ENCODE assay signal across 34 cellular contexts in the genomic region with DNA sequence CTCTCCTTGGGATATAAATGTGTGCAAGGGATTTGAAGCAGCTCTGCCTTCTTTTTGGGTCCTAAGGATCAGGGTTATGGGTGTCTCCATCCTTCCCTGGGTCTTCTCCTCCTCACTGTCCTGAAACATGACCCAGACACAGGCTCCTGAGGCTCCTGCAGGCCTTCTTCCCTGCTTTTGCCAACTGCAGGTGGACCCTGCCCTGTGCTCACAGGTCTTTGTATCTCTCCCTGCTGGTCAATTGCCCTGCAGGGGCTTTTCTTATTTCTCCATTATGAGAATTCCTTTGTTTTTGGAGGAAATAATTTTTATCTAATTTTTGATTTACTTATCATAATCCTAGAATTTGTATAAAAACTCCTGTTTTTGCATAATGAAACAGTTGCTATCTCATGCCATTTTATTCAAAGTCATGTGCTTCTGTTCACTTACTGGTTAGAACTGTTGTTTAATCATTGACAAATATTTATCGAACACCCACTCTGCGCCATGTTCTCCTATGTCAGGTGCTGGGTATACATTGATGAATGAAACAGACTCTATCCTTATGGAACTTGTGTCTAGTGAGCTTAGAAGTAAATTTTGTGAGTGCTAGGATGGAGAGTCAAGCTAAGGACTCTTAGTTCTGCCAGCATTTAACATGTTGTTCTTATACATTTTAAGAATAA.
"Had no signal": no experiment of that assay in that cellular context is flagged by ENCODE, and none has a peak within 500 bp of the region (broad histone marks: within the 10 kb centered on the region; RNA-seq: fewer than 3 reads in every experiment).

No MANE protein-coding gene starts in this region.

- FAIRE-seq: astrocyte, TTC549 had no signal

- H3K4me1 ChIP-seq: adrenal gland, body of pancreas, breast epithelium had no signal

- H3K9me3 ChIP-seq: adrenal gland, body of pancreas, breast epithelium had no signal

- H3K36me3 ChIP-seq: adrenal gland, brain microvascular endothelial cell, breast epithelium had no signal

- H3K4me3 ChIP-seq: adrenal gland, body of pancreas, breast epithelium had no signal

- H3K27ac ChIP-seq: adrenal gland, body of pancreas, brain microvascular endothelial cell, breast epithelium, VCaP had no signal

- DNase-seq: activated B cell treated with CpG ODN at 0.5 μM for 24 hours; activated CD4-positive, alpha-beta memory T cell treated with anti-CD3 and anti-CD28 coated beads for 36 hours; activated CD4-positive, alpha-beta T cell treated with anti-CD3 and anti-CD28 coated beads for 4 hours; activated CD4-positive, alpha-beta T cell treated with anti-CD3 and anti-CD28 coated beads, Interleukin-2, amount 10 ng/mL, durations not matched to agents 24 days and 14 days; activated CD4-positive, alpha-beta T cell treated with anti-CD3 and anti-CD28 coated beads, Interleukin-2, amount 50 U/mL, for 1 hour; activated CD4-positive, alpha-beta T cell treated with anti-CD3 and anti-CD28 coated beads, Interleukin-2, amount 50 U/mL, for 4 hours; activated CD4-positive, CD25-positive, alpha-beta regulatory T cell treated with anti-CD3 and anti-CD28 coated beads, Interleukin-2, amount 50 U/mL, for 72 hours; activated CD8-positive, alpha-beta memory T cell treated with anti-CD3 and anti-CD28 coated beads, Interleukin-2, amount 50 U/mL, for 4 hours; activated CD8-positive, alpha-beta T cell treated with anti-CD3 and anti-CD28 coated beads for 36 hours; activated effector memory CD4-positive, alpha-beta T cell treated with anti-CD3 and anti-CD28 coated beads, Interleukin-2, amount 50 U/mL, for 16 hours; activated gamma-delta T cell treated with Interleukin-2 at 50 U/mL for 16 hours; activated naive CD4-positive, alpha-beta T cell; activated naive CD4-positive, alpha-beta T cell treated with anti-CD3 and anti-CD28 coated beads for 36 hours; activated naive CD4-positive, alpha-beta T cell treated with anti-CD3 and anti-CD28 coated beads, Interleukin-2, amount 50 U/mL, for 16 hours; activated naive CD8-positive, alpha-beta T cell treated with anti-CD3 and anti-CD28 coated beads for 36 hours; activated T-cell treated with anti-CD3 and anti-CD28 coated beads for 4 hours; activated T-cell treated with anti-CD3 and anti-CD28 coated beads, Interleukin-2, amount 50 U/mL, for 1 hour; activated T-cell treated with anti-CD3 and anti-CD28 coated beads, Interleukin-2, amount 50 U/mL, for 4 hours; activated T-cell treated with anti-CD3 and anti-CD28 coated beads, Interleukin-2, amount 50 U/mL, for 72 hours; adrenal gland; amniotic stem cell; aorta; body of pancreas; brain microvascular endothelial cell; central memory CD4-positive, alpha-beta T cell; T-cell; T-helper 2 cell; T-helper 9 cell had no signal

- H3K27me3 ChIP-seq: adrenal gland, body of pancreas, breast epithelium had no signal

- ATAC-seq: activated CD8-positive, alpha-beta T cell treated with anti-CD3 and anti-CD28 coated beads for 36 hours; activated naive CD4-positive, alpha-beta T cell treated with anti-CD3 and anti-CD28 coated beads, Interleukin-2, amount 50 U/mL, for 72 hours; activated T-cell treated with anti-CD3 and anti-CD28 coated beads, Interleukin-2, amount 50 U/mL, for 4 hours; activated T-cell treated with anti-CD3 and anti-CD28 coated beads, Interleukin-2, amount 50 U/mL, for 72 hours; activated T-helper 17 cell treated with anti-CD3 and anti-CD28 coated beads, Interleukin-2, amount 50 U/mL, for 72 hours; body of pancreas; T-cell had no signal
